Comparison of ENCODE assay signal across 9 cellular contexts in genomic region chr10:101783736-101784118, GRCh38. TPM values are rescaled to one million over a fixed set of nuclear protein-coding genes. Genes with fewer than 3 reads are reported as not detected.
DNase-seq lines count a peak whose midpoint lies in the region; ATAC-seq and TF ChIP-seq lines count a peak whose summit lies in the region.
"Had no signal": no experiment of that assay in that cellular context is flagged by ENCODE, and none has a peak within 500 bp of the region (broad histone marks: within the 10 kb centered on the region; RNA-seq: fewer than 3 reads in every experiment).

No MANE protein-coding gene starts in this region.

- peak overlapping the region; percentile 96 for H3K27ac Mint-ChIP-seq in T-helper 2 cell treated with Interferon-gamma antibody and Interleukin-4, amounts not matched to agents 5 μg/mL and 100 μg/mL, for 36 hours

- ATAC-seq in right cardiac atrium (no peak), GM18873 (IDR thresholded peaks at IDR 0.05; ENCODE audit: low FRiP score, unreplicated experiment) (no peak)

- no peaks in the 10 kb centered on the region for H3K27me3 ChIP-seq in right cardiac atrium (ENCODE audit: control insufficient read depth, insufficient read depth)
- H3K27me3 ChIP-seq in subcutaneous abdominal adipose tissue (ENCODE audit: control insufficient read depth in 5 of 5, insufficient read depth in 4 of 5, low read length in 5 of 5) = peaks cover 0 to 3% (median 0%) of the 10 kb centered on the region in 5 donors

- 55% methylated on average over 10 of the region's 10 CpGs for WGBS in right cardiac atrium

- intact Hi-C loops in right cardiac atrium (cut with DNase I) = loop anchor here in 3 of 4 donors (5.0 kb wide), 2 partner anchors 176 to 181 kb away; no protein-coding TSS in a partner anchor

- H3K4me3 Mint-ChIP-seq in T-helper 2 cell treated with Interferon-gamma antibody and Interleukin-4, amounts not matched to agents 5 μg/mL and 100 μg/mL, for 36 hours = peak overlapping the region; percentile 96

- H3K4me1 ChIP-seq in right cardiac atrium (ENCODE audit: control insufficient read depth, insufficient read depth, low read length) (peaks cover 3% of the 10 kb centered on the region), subcutaneous abdominal adipose tissue (ENCODE audit: control insufficient read depth in 5 of 5, insufficient read depth in 5 of 5, low read length in 5 of 5) (peaks cover 3 to 49% (median 47%) of the 10 kb centered on the region in 5 donors)

- peak overlapping the region; percentile 93 for H3K4me3 ChIP-seq in WI38 (ENCODE audit: low read depth, low read length)
- H3K4me3 ChIP-seq in right cardiac atrium (ENCODE audit: low read length) = peak overlapping the region; percentile 37
- peak overlapping the region; percentile 66 to 78 (median 74) for H3K4me3 ChIP-seq in subcutaneous abdominal adipose tissue (ENCODE audit: low read depth in 1 of 5, low read length in 5 of 5)

- peaks cover 32 to 55% (median 40%) of the 10 kb centered on the region in 5 donors for H3K36me3 ChIP-seq in subcutaneous abdominal adipose tissue (ENCODE audit: control insufficient read depth in 5 of 5, insufficient read depth in 5 of 5, low read length in 5 of 5)

- TF ChIP-seq CTCF in WI38 (IDR thresholded peaks at IDR 0.05; ENCODE audit: low read depth, low read length) = no peak

- H3K9me3 ChIP-seq in right cardiac atrium (ENCODE audit: control insufficient read depth, low read length) (no peaks in the 10 kb centered on the region), subcutaneous abdominal adipose tissue (ENCODE audit: control insufficient read depth in 5 of 5, low read length in 5 of 5) (no peaks in the 10 kb centered on the region)

- H3K9ac ChIP-seq in subcutaneous abdominal adipose tissue (ENCODE audit: low read length in 5 of 5) = peak overlapping the region in 4 of 5 donors; percentile 56 to 83 (median 75)

- H3K27ac ChIP-seq in right cardiac atrium (ENCODE audit: low read length) (no peak overlapping the region), subcutaneous abdominal adipose tissue (ENCODE audit: low read depth, low read length) (peak overlapping the region; percentile 55)

- DNase-seq in T-helper 2 cell treated with Interferon-gamma antibody and Interleukin-4, amounts not matched to agents 5 μg/mL and 100 μg/mL, for 36 hours (ENCODE audit: low spot score) = no peak
- DNase-seq in T-helper 2 cell (no peak), right cardiac atrium (peak in 1 of 3 donors; percentile 1), putamen (ENCODE audit: low spot score) (no peak)
- DNase-seq in stimulated activated naive CD4-positive, alpha-beta T cell treated with Interleukin-2 at 50 U/mL for 16 hours (lab: John Stamatoyannopoulos, UW) = no peak

- H3K27me3 Mint-ChIP-seq in T-helper 2 cell treated with Interferon-gamma antibody and Interleukin-4, amounts not matched to agents 5 μg/mL and 100 μg/mL, for 36 hours (ENCODE audit: low read depth) = peaks cover 5% of the 10 kb centered on the region

- H3K4me1 Mint-ChIP-seq in T-helper 2 cell treated with Interferon-gamma antibody and Interleukin-4, amounts not matched to agents 5 μg/mL and 100 μg/mL, for 36 hours (ENCODE audit: low read depth) = peaks cover 41% of the 10 kb centered on the region

- H3K9me3 Mint-ChIP-seq in T-helper 2 cell treated with Interferon-gamma antibody and Interleukin-4, amounts not matched to agents 5 μg/mL and 100 μg/mL, for 36 hours = no peaks in the 10 kb centered on the region

- H3K36me3 Mint-ChIP-seq in T-helper 2 cell treated with Interferon-gamma antibody and Interleukin-4, amounts not matched to agents 5 μg/mL and 100 μg/mL, for 36 hours (ENCODE audit: low read depth) = peaks cover 30% of the 10 kb centered on the region

RNA-seq across cellular contexts. Expression of gene NPM3, which starts 0.5 kb away (rescaled TPM):
- total RNA-seq in right cardiac atrium = 10 to 100 TPM in 1 of 4 donors, 1 to 10 TPM in 3; 5.0 to 10.7 (median 7.4) TPM
- polyA plus RNA-seq in right cardiac atrium = 5.8 TPM

RNA-seq across cellular contexts. Expression of gene FGF8, which starts 7.8 kb away (rescaled TPM):
- total RNA-seq in right cardiac atrium = not detected
- not detected for polyA plus RNA-seq in right cardiac atrium
- total RNA-seq: temporal lobe had no signal

RNA-seq across cellular contexts. Expression of gene OGA, which starts 34.5 kb away (rescaled TPM):
- 10 to 100 TPM; 67.8 to 96.4 (median 85.4) TPM for total RNA-seq in right cardiac atrium
- 41.1 TPM for polyA plus RNA-seq in right cardiac atrium

RNA-seq across cellular contexts. Expression of gene KCNIP2, which starts 59.9 kb away (rescaled TPM):
- 100 to 1,000 TPM; 368 to 977 (median 629) TPM for total RNA-seq in right cardiac atrium
- polyA plus RNA-seq in right cardiac atrium = 729 TPM

Comparison
In these comparisons a context has a peak if more than half of its experiments do, and no peak if none do; other contexts are left out.
1. H3K4me3 ChIP-seq: peak in every context shown above with its lines; median percentile 93 in WI38; 74 in subcutaneous abdominal adipose tissue; 37 in right cardiac atrium.